ENCODE assay signal across 19 cellular contexts in genomic region chr7:50226139-50226538, GRCh38.
A peak's percentile ranks its signal among the peaks of the same experiment; 100 is the strongest.
DNase-seq lines count a peak whose midpoint lies in the region; TF ChIP-seq lines count a peak whose summit lies in the region.
"Had no signal": no experiment of that assay in that cellular context is flagged by ENCODE, and none has a peak within 500 bp of the region (broad histone marks: within the 10 kb centered on the region; RNA-seq: fewer than 3 reads in every experiment).

No MANE protein-coding gene starts in this region.

- intact Hi-C loops in CD4-positive, alpha-beta memory T cell (cut with micrococcal nuclease): loop anchor here (1.0 to 5.0 kb wide), 2 partner anchors 36 to 81 kb away; no protein-coding TSS in a partner anchor
- intact Hi-C loops in Calu3 (cut with micrococcal nuclease; ENCODE audit: unreplicated experiment): no loop called here

- POLR2A ChIA-PET in CD4-positive, alpha-beta memory T cell (lab: Charles Lee; ENCODE audit: partially characterized antibody): interaction anchor here (0.7 to 11.4 kb wide), 23 partner anchors 9 to 180 kb away, joined by 3 to 124 read pairs (median 6); partner anchors contain the start of gene IKZF1

- no peaks in the 10 kb centered on the region for H4K20me1 ChIP-seq in OCI-LY1 (ENCODE audit: insufficient read depth, low read length)

- peaks cover 0 to 52% (median 38%) of the 10 kb centered on the region in 8 donors for H3K9me3 Mint-ChIP-seq in CD4-positive, alpha-beta memory T cell
- H3K9me3 Mint-ChIP-seq in activated naive CD8-positive, alpha-beta T cell treated with anti-CD3 and anti-CD28 coated beads for 36 hours: peaks cover 27% of the 10 kb centered on the region
- H3K9me3 Mint-ChIP-seq in Calu3 (ENCODE audit: low read depth, unreplicated experiment): peaks cover 6% of the 10 kb centered on the region

- 0 out of 2 replicates have a peak, but pooled peaks cover 4% of the 10 kb centered on the region for H3F3A ChIP-seq in OCI-LY1 (ENCODE audit: insufficient read depth, low read length)

- peak overlapping the region; percentile 35; the same call in 1 of the 2 replicates for H2AFZ ChIP-seq in OCI-LY1 (ENCODE audit: low read length)

- H3K4me1 Mint-ChIP-seq in CD4-positive, alpha-beta memory T cell: peaks cover 31 to 42% (median 36%) of the 10 kb centered on the region in 4 donors
- peaks cover 39% of the 10 kb centered on the region for H3K4me1 Mint-ChIP-seq in activated naive CD8-positive, alpha-beta T cell treated with anti-CD3 and anti-CD28 coated beads for 36 hours
- no peaks in the 10 kb centered on the region for H3K4me1 Mint-ChIP-seq in Calu3 (ENCODE audit: low read depth, unreplicated experiment)

- H3K27me3 ChIP-seq in CD4-positive, alpha-beta memory T cell (ENCODE audit: insufficient read depth, low read length): no peaks in the 10 kb centered on the region
- H3K27me3 ChIP-seq in OCI-LY1 (ENCODE audit: insufficient read depth, low read length): no peaks in the 10 kb centered on the region
- H3K27me3 ChIP-seq: BE2C, gastrocnemius medialis, tibial nerve had no signal

- no peaks in the 10 kb centered on the region for H3K36me3 ChIP-seq in CD4-positive, alpha-beta memory T cell (ENCODE audit: insufficient read depth, low read length)
- no peaks in the 10 kb centered on the region for H3K36me3 ChIP-seq in OCI-LY1 (ENCODE audit: insufficient read depth, low read length)
- H3K36me3 ChIP-seq: BE2C, gastrocnemius medialis, tibial nerve had no signal

- DNase-seq in SIG-M5 treated with dmso at 0.1 percent for 504 hours (lab: John Stamatoyannopoulos, UW; ENCODE audit: unreplicated experiment): peak; percentile 52
- no peak for DNase-seq in SIG-M5 (lab: John Stamatoyannopoulos, UW)
- DNase-seq in CD4-positive, alpha-beta memory T cell: no peak
- no peak for DNase-seq in activated naive CD8-positive, alpha-beta T cell treated with anti-CD3 and anti-CD28 coated beads for 36 hours
- DNase-seq in kidney glomerular epithelial cell (lab: John Stamatoyannopoulos, UW): no peak
- no peak for DNase-seq in Calu3
- no peak for DNase-seq in NCI-H1092 treated with DMSO at 0.1 percent for 48 hours (lab: John Stamatoyannopoulos, UW)
- DNase-seq: 8988T, BE2C, erythroblast, gastrocnemius medialis, left colon, NCI-H1436 treated with DMSO at 0.1 percent for 48 hours, nucleus accumbens, retina, SW 1271 had no signal

- peak overlapping the region; percentile 79 to 97 (median 84) for H3K4me3 Mint-ChIP-seq in CD4-positive, alpha-beta memory T cell
- H3K4me3 Mint-ChIP-seq in activated naive CD8-positive, alpha-beta T cell treated with anti-CD3 and anti-CD28 coated beads for 36 hours: peak overlapping the region; percentile 14
- no peak overlapping the region for H3K4me3 Mint-ChIP-seq in Calu3 (ENCODE audit: low read depth, unreplicated experiment)

- H3K36me3 Mint-ChIP-seq in CD4-positive, alpha-beta memory T cell: peaks cover 20 to 30% of the 10 kb centered on the region in 2 donors
- peaks cover 21% of the 10 kb centered on the region for H3K36me3 Mint-ChIP-seq in activated naive CD8-positive, alpha-beta T cell treated with anti-CD3 and anti-CD28 coated beads for 36 hours
- no peaks in the 10 kb centered on the region for H3K36me3 Mint-ChIP-seq in Calu3 (ENCODE audit: insufficient read depth, unreplicated experiment)

- BruUV-seq in Calu3 (replicated peaks; lab: Mats Ljungman, UMichigan): no TSS peak

- H3K9ac ChIP-seq in OCI-LY1 (ENCODE audit: low read length): no peak overlapping the region
- H3K9ac ChIP-seq: KMS-11 had no signal

- no peaks in the 10 kb centered on the region for H3K79me2 ChIP-seq in OCI-LY1 (ENCODE audit: insufficient read depth, low read length)

- H3K27ac ChIP-seq in CD4-positive, alpha-beta memory T cell (ENCODE audit: low read depth, low read length): peak overlapping the region; percentile 49
- no peak overlapping the region for H3K27ac ChIP-seq in OCI-LY1 (ENCODE audit: low read depth, low read length, poor library complexity, severe bottlenecking)
- H3K27ac ChIP-seq: gastrocnemius medialis, KMS-11, tibial nerve had no signal

- H3K4me3 ChIP-seq in CD4-positive, alpha-beta memory T cell (ENCODE audit: low read length in 2 of 2): no peak overlapping the region
- no peak overlapping the region for H3K4me3 ChIP-seq in OCI-LY1 (ENCODE audit: low read depth, low read length, poor library complexity, severe bottlenecking)
- H3K4me3 ChIP-seq: gastrocnemius medialis, tibial nerve had no signal

- peaks cover 0 to 8% of the 10 kb centered on the region in 2 donors for H3K9me3 ChIP-seq in CD4-positive, alpha-beta memory T cell (ENCODE audit: control insufficient read depth in 1 of 2, low read length in 2 of 2)
- peaks cover 30% of the 10 kb centered on the region for H3K9me3 ChIP-seq in OCI-LY1 (ENCODE audit: low read length)
- H3K9me3 ChIP-seq: BE2C had no signal

- TF ChIP-seq CTCF in OCI-LY1 (IDR thresholded peaks at IDR 0.05; ENCODE audit: low read length) (no peak), Calu3 (IDR thresholded peaks at IDR 0.05; ENCODE audit: unreplicated experiment) (no peak)

- H3K4me1 ChIP-seq in CD4-positive, alpha-beta memory T cell (ENCODE audit: insufficient read depth, low read length): peaks cover 38% of the 10 kb centered on the region
- peaks cover 16% of the 10 kb centered on the region for H3K4me1 ChIP-seq in OCI-LY1 (ENCODE audit: insufficient read depth, low read length, severe bottlenecking)
- H3K4me1 ChIP-seq: BE2C, gastrocnemius medialis, tibial nerve had no signal

- CTCF ChIA-PET in CD4-positive, alpha-beta memory T cell (lab: Charles Lee; ENCODE audit: partially characterized antibody): interaction anchor here (1.1 to 5.7 kb wide), 8 partner anchors 12 to 192 kb away, joined by 3 to 47 read pairs (median 19); no protein-coding TSS in a partner anchor
- CTCF ChIA-PET in Calu3 (lab: Charles Lee): no interaction called here

- H3K4me2 ChIP-seq in OCI-LY1 (ENCODE audit: low read length): no peak overlapping the region
- H3K4me2 ChIP-seq: KMS-11 had no signal

- no peaks in the 10 kb centered on the region for H3K9me2 ChIP-seq in OCI-LY1 (ENCODE audit: low read depth, low read length)

- H3K27ac Mint-ChIP-seq in CD4-positive, alpha-beta memory T cell: peak overlapping the region; percentile 88 to 95 (median 92)
- H3K27ac Mint-ChIP-seq in activated naive CD8-positive, alpha-beta T cell treated with anti-CD3 and anti-CD28 coated beads for 36 hours: peak overlapping the region; percentile 90
- H3K27ac Mint-ChIP-seq in Calu3 (ENCODE audit: unreplicated experiment): no peak overlapping the region

- H3K27me3 Mint-ChIP-seq in CD4-positive, alpha-beta memory T cell: no peaks in the 10 kb centered on the region
- no peaks in the 10 kb centered on the region for H3K27me3 Mint-ChIP-seq in activated naive CD8-positive, alpha-beta T cell treated with anti-CD3 and anti-CD28 coated beads for 36 hours
- H3K27me3 Mint-ChIP-seq in Calu3 (ENCODE audit: unreplicated experiment): peaks cover 15% of the 10 kb centered on the region
